ENCODE assay signal across 4 cellular contexts in the genomic region with DNA sequence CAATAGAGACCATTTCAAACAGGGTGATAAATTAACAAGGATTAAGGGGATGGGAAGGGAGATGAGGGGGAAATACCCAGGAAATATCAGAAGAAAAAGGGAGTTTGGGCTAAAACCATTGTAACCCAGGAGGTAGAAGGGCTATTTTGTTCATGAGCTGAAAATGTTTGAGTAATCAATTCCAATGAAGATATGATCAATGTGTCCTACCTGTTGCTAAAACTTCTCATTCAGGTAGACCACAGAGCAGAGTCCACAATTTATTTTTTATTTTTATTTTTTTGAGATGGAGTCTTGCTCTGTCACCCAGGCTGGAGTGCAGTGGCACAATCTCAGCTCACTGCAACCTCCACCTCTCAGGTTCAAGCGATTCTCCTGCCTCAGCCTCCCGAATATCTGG. TPM values are rescaled to one million over a fixed set of nuclear protein-coding genes. Genes with fewer than 3 reads are reported as not detected.
"Had no signal": no experiment of that assay in that cellular context is flagged by ENCODE, and none has a peak within 500 bp of the region (broad histone marks: within the 10 kb centered on the region; RNA-seq: fewer than 3 reads in every experiment).

No MANE protein-coding gene starts in this region.

RNA-seq across cellular contexts. Expression of gene KLHL10, which starts 1.8 kb away (rescaled TPM):
- total RNA-seq: HT-29, HT1080 had no signal
- polyA plus RNA-seq: IMR-90 had no signal

RNA-seq across cellular contexts. Expression of gene FKBP10, which starts 26.6 kb away (rescaled TPM):
- polyA plus RNA-seq: IgD-negative memory B cell had no signal
